ENCODE assay signal across 19 cellular contexts in genomic region chr7:103715376-103716110, GRCh38.
DNase-seq lines count a peak whose midpoint lies in the region; FAIRE-seq and TF ChIP-seq lines count a peak whose summit lies in the region.
"Had no signal": no experiment of that assay in that cellular context is flagged by ENCODE, and none has a peak within 500 bp of the region (broad histone marks: within the 10 kb centered on the region; RNA-seq: fewer than 3 reads in every experiment).

No MANE protein-coding gene starts in this region.

- CTCF ChIA-PET in HEK293T (lab: Yijun Ruan, JAX), result no interaction called here

- H3K27me3 Mint-ChIP-seq in astrocyte (ENCODE audit: low read depth, unreplicated experiment), result peaks cover 3% of the 10 kb centered on the region
- H3K27me3 Mint-ChIP-seq: CD4-positive, CD25-positive, alpha-beta regulatory T cell had no signal

- no peak overlapping the region for H3K27ac Mint-ChIP-seq in astrocyte (ENCODE audit: unreplicated experiment)
- H3K27ac Mint-ChIP-seq: CD4-positive, CD25-positive, alpha-beta regulatory T cell had no signal

- no peak overlapping the region for H3K27ac ChIP-seq in astrocyte (ENCODE audit: low read depth, low read length)
- H3K27ac ChIP-seq: HL-60 had no signal

- H3K4me3 ChIP-seq in astrocyte (ENCODE audit: insufficient read depth, low read depth, low read length), result no peak overlapping the region
- H3K4me3 ChIP-seq: HAP-1 had no signal

- no peaks in the 10 kb centered on the region for H4K20me1 ChIP-seq in astrocyte (ENCODE audit: insufficient read depth, low read length)

- POLR2A ChIA-PET in HEK293T (lab: Yijun Ruan, JAX), result no interaction called here

- H3K4me1 ChIP-seq in astrocyte (ENCODE audit: insufficient read depth, low read length), result peaks cover 3% of the 10 kb centered on the region
- H3K4me1 ChIP-seq: Caco-2 had no signal

- FAIRE-seq in astrocyte (lab: Jason Lieb, UNC), result no peak
- FAIRE-seq: HTR-8/SVneo had no signal

- H3K36me3 ChIP-seq in astrocyte (ENCODE audit: insufficient read depth, low read length), result no peaks in the 10 kb centered on the region
- H3K36me3 ChIP-seq: HAP-1 had no signal

- H3K79me2 ChIP-seq in astrocyte (ENCODE audit: insufficient read depth, low read length), result no peaks in the 10 kb centered on the region

- no peaks in the 10 kb centered on the region for H3K9me3 ChIP-seq in astrocyte (ENCODE audit: insufficient read depth, low read depth, low read length)
- H3K9me3 ChIP-seq: Caco-2, HAP-1 had no signal

- TF ChIP-seq CTCF in astrocyte (IDR thresholded peaks at IDR 0.05; ENCODE audit: insufficient read depth, low read depth, low read length), result no peak

- H3K9me3 Mint-ChIP-seq in astrocyte (ENCODE audit: unreplicated experiment), result no peaks in the 10 kb centered on the region
- H3K9me3 Mint-ChIP-seq: CD4-positive, CD25-positive, alpha-beta regulatory T cell had no signal

- no peak overlapping the region for H3K9ac ChIP-seq in astrocyte (ENCODE audit: low read length)

- no peak overlapping the region for H3K4me2 ChIP-seq in astrocyte (ENCODE audit: low read length)

- peaks cover 10% of the 10 kb centered on the region for H3K4me1 Mint-ChIP-seq in astrocyte (ENCODE audit: low read depth, unreplicated experiment)
- H3K4me1 Mint-ChIP-seq: CD4-positive, CD25-positive, alpha-beta regulatory T cell had no signal

- no peak overlapping the region for H3K4me3 Mint-ChIP-seq in astrocyte (ENCODE audit: unreplicated experiment)
- H3K4me3 Mint-ChIP-seq: CD4-positive, CD25-positive, alpha-beta regulatory T cell had no signal

- no peaks in the 10 kb centered on the region for H3K36me3 Mint-ChIP-seq in astrocyte (ENCODE audit: low read depth, unreplicated experiment)
- H3K36me3 Mint-ChIP-seq: CD4-positive, CD25-positive, alpha-beta regulatory T cell had no signal

- no peaks in the 10 kb centered on the region for H3K27me3 ChIP-seq in astrocyte (ENCODE audit: insufficient read depth, low read length)

- peak; percentile 67 for DNase-seq in DMS 273 (lab: John Stamatoyannopoulos, UW; ENCODE audit: unreplicated experiment)
- DNase-seq in HEK293T (ENCODE audit: extremely low spot score), result no peak
- DNase-seq in astrocyte (ENCODE audit: low read depth), result peak; percentile 23
- peak; percentile 65 for DNase-seq in retina
- no peak for DNase-seq in DMS79 (lab: John Stamatoyannopoulos, UW)
- no peak for DNase-seq in NCI-H2081 treated with DMSO at 0.1 percent for 48 hours (lab: John Stamatoyannopoulos, UW)
- no peak for DNase-seq in cortex of kidney (lab: John Stamatoyannopoulos, UW)
- DNase-seq: Caco-2; CD4-positive, CD25-positive, alpha-beta regulatory T cell; KBM-7; NCI-H1048; NCI-H1436 treated with DMSO at 0.1 percent for 48 hours; NCI-H2081; NCI-H524 treated with DMSO at 0.1 percent for 48 hours; NK-92 treated with Interleukin-12 subunit alpha and Interleukin-12 subunit beta, amount 100 ng/mL, for 24 hours; SIG-M5 had no signal

- no peak overlapping the region for H2AFZ ChIP-seq in astrocyte (ENCODE audit: low read depth, low read length)

TF ChIP-seq in HEK293T, 16 proteins besides CTCF, POLR2A, EP300 and RAD21:
- TF ChIP-seq SUZ12 (IDR thresholded peaks at IDR 0.05) (no peak), PKNOX1 (IDR thresholded peaks at IDR 0.05) (0 out of 2 replicates have a peak, but pooled peaks have one; percentile 4)
TF ChIP-seq in HEK293T: peak in this region for 1.

Comparison
In these comparisons a context has a peak if more than half of its experiments do, and no peak if none do; other contexts are left out.
1. DNase-seq: peak in DMS 273 (single experiment), astrocyte (single experiment) and retina (single experiment); none in HEK293T (single experiment), DMS79 (single experiment), NCI-H2081 treated with DMSO at 0.1 percent for 48 hours (single experiment) and cortex of kidney (single experiment).